In genomic region chr19:18396471-18397241, GRCh38 we compare ENCODE assay signal across 1 cellular context.
A peak's percentile ranks its signal among the peaks of the same experiment; 100 is the strongest.
TF ChIP-seq lines count a peak whose summit lies in the region.

No MANE protein-coding gene starts in this region.

TF ChIP-seq in HepG2, 621 proteins besides CTCF, POLR2A, EP300 and RAD21 (continued from another document and continues in another):
- TF ChIP-seq ZNF17 (CRISPR knock-in tag; IDR thresholded peaks at IDR 0.05), result no peak
- no peak for TF ChIP-seq NCOA5 (CRISPR knock-in tag; IDR thresholded peaks at IDR 0.05)
- TF ChIP-seq ZNF598 (CRISPR knock-in tag; IDR thresholded peaks at IDR 0.05; ENCODE audit: borderline replicate concordance), result no peak; the same call in 1 of the 2 replicates
- no peak for TF ChIP-seq ZNF432 (CRISPR knock-in tag; IDR thresholded peaks at IDR 0.05; ENCODE audit: borderline replicate concordance)
- TF ChIP-seq, protein P1, sequence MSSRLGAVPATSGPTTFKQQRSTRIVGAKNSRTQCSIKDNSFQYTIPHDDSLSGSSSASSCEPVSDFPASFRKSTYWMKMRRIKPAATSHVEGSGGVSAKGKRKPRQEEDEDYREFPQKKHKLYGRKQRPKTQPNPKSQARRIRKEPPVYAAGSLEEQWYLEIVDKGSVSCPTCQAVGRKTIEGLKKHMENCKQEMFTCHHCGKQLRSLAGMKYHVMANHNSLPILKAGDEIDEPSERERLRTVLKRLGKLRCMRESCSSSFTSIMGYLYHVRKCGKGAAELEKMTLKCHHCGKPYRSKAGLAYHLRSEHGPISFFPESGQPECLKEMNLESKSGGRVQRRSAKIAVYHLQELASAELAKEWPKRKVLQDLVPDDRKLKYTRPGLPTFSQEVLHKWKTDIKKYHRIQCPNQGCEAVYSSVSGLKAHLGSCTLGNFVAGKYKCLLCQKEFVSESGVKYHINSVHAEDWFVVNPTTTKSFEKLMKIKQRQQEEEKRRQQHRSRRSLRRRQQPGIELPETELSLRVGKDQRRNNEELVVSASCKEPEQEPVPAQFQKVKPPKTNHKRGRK (CRISPR knock-in tag; IDR thresholded peaks at IDR 0.05), result 0 out of 2 replicates have a peak, but pooled peaks have one; percentile 10
- TF ChIP-seq HDAC2 (CRISPR knock-in tag; IDR thresholded peaks at IDR 0.05), result peak; percentile 68; the same call in 1 of the 2 replicates
- TF ChIP-seq MIXL1 (CRISPR knock-in tag; IDR thresholded peaks at IDR 0.05), result no peak
- TF ChIP-seq, protein P2, sequence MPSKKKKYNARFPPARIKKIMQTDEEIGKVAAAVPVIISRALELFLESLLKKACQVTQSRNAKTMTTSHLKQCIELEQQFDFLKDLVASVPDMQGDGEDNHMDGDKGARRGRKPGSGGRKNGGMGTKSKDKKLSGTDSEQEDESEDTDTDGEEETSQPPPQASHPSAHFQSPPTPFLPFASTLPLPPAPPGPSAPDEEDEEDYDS (CRISPR knock-in tag; IDR thresholded peaks at IDR 0.05), result no peak
- TF ChIP-seq, protein P3, sequence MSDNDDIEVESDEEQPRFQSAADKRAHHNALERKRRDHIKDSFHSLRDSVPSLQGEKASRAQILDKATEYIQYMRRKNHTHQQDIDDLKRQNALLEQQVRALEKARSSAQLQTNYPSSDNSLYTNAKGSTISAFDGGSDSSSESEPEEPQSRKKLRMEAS (IDR thresholded peaks at IDR 0.05), result peak; percentile 92
- TF ChIP-seq ZFP90 (CRISPR knock-in tag; IDR thresholded peaks at IDR 0.05; ENCODE audit: borderline replicate concordance), result no peak
- TF ChIP-seq ZNF264 (CRISPR knock-in tag; IDR thresholded peaks at IDR 0.05), result no peak
- TF ChIP-seq, protein P4, sequence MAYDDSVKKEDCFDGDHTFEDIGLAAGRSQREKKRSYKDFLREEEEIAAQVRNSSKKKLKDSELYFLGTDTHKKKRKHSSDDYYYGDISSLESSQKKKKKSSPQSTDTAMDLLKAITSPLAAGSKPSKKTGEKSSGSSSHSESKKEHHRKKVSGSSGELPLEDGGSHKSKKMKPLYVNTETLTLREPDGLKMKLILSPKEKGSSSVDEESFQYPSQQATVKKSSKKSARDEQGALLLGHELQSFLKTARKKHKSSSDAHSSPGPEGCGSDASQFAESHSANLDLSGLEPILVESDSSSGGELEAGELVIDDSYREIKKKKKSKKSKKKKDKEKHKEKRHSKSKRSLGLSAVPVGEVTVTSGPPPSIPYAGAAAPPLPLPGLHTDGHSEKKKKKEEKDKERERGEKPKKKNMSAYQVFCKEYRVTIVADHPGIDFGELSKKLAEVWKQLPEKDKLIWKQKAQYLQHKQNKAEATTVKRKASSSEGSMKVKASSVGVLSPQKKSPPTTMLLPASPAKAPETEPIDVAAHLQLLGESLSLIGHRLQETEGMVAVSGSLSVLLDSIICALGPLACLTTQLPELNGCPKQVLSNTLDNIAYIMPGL (CRISPR knock-in tag; IDR thresholded peaks at IDR 0.05; ENCODE audit: borderline replicate concordance in 1 of 2, low read depth in 1 of 2), result 0 out of 4 replicates have a peak, but pooled peaks of 1 of the 2 experiments have one; percentile 12
- no peak for TF ChIP-seq POLR2AphosphoS5 (IDR thresholded peaks at IDR 0.05; ENCODE audit: low read depth, low read length)
- TF ChIP-seq ZNF678 (CRISPR knock-in tag; IDR thresholded peaks at IDR 0.05), result no peak; the same call in 1 of the 2 replicates
- no peak for TF ChIP-seq ZNF331 (CRISPR knock-in tag; IDR thresholded peaks at IDR 0.05)
- TF ChIP-seq HINFP (CRISPR knock-in tag; IDR thresholded peaks at IDR 0.05; ENCODE audit: low read depth), result no peak
- TF ChIP-seq FOXC1 (CRISPR knock-in tag; IDR thresholded peaks at IDR 0.05; ENCODE audit: borderline replicate concordance), result no peak
- TF ChIP-seq ZNF24 (IDR thresholded peaks at IDR 0.05), result no peak
- TF ChIP-seq FOSL1 (CRISPR knock-in tag; IDR thresholded peaks at IDR 0.05; ENCODE audit: borderline replicate concordance), result no peak
- TF ChIP-seq ZNF263 (CRISPR knock-in tag; IDR thresholded peaks at IDR 0.05), result no peak; the same call in 1 of the 2 replicates
- TF ChIP-seq ELK4 (CRISPR knock-in tag; IDR thresholded peaks at IDR 0.05; ENCODE audit: borderline replicate concordance), result no peak
- TF ChIP-seq HDAC1 (CRISPR knock-in tag; IDR thresholded peaks at IDR 0.05), result 0 out of 2 replicates have a peak, but pooled peaks have one; percentile 44
- no peak for TF ChIP-seq SUZ12 (IDR thresholded peaks at IDR 0.05; ENCODE audit: low read depth, low read length)
- no peak for TF ChIP-seq WIZ (CRISPR knock-in tag; IDR thresholded peaks at IDR 0.05)
- no peak for TF ChIP-seq RBM22 (optimal IDR thresholded peaks at IDR 0.05; ENCODE audit: low read length)
- no peak for TF ChIP-seq GATA4 (IDR thresholded peaks at IDR 0.05; ENCODE audit: borderline replicate concordance, low read depth)
- TF ChIP-seq ZFP36 (IDR thresholded peaks at IDR 0.05; ENCODE audit: borderline replicate concordance, low read depth, low read length, partially characterized antibody), result no peak
- no peak; the same call in 1 of the 2 replicates for TF ChIP-seq ZNF746 (CRISPR knock-in tag; IDR thresholded peaks at IDR 0.05)
- TF ChIP-seq, protein P5, sequence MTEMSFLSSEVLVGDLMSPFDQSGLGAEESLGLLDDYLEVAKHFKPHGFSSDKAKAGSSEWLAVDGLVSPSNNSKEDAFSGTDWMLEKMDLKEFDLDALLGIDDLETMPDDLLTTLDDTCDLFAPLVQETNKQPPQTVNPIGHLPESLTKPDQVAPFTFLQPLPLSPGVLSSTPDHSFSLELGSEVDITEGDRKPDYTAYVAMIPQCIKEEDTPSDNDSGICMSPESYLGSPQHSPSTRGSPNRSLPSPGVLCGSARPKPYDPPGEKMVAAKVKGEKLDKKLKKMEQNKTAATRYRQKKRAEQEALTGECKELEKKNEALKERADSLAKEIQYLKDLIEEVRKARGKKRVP (CRISPR knock-in tag; IDR thresholded peaks at IDR 0.05), result no peak
- no peak for TF ChIP-seq SMAD1 (CRISPR knock-in tag; IDR thresholded peaks at IDR 0.05; ENCODE audit: borderline replicate concordance, low read depth)
- no peak for TF ChIP-seq SMARCE1 (IDR thresholded peaks at IDR 0.05; ENCODE audit: borderline replicate concordance)
- 0 out of 2 replicates have a peak, but pooled peaks have one; percentile 44 for TF ChIP-seq SRY (CRISPR knock-in tag; IDR thresholded peaks at IDR 0.05)
- TF ChIP-seq, protein P6, sequence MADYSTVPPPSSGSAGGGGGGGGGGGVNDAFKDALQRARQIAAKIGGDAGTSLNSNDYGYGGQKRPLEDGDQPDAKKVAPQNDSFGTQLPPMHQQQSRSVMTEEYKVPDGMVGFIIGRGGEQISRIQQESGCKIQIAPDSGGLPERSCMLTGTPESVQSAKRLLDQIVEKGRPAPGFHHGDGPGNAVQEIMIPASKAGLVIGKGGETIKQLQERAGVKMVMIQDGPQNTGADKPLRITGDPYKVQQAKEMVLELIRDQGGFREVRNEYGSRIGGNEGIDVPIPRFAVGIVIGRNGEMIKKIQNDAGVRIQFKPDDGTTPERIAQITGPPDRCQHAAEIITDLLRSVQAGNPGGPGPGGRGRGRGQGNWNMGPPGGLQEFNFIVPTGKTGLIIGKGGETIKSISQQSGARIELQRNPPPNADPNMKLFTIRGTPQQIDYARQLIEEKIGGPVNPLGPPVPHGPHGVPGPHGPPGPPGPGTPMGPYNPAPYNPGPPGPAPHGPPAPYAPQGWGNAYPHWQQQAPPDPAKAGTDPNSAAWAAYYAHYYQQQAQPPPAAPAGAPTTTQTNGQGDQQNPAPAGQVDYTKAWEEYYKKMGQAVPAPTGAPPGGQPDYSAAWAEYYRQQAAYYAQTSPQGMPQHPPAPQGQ (CRISPR knock-in tag; IDR thresholded peaks at IDR 0.05; ENCODE audit: borderline replicate concordance), result no peak
- TF ChIP-seq SNAI1 (CRISPR knock-in tag; IDR thresholded peaks at IDR 0.05; ENCODE audit: borderline replicate concordance), result no peak
- peak; percentile 39 to 86; a peak in 3 of 4 replicates for TF ChIP-seq NR2F1 (CRISPR knock-in tag; IDR thresholded peaks at IDR 0.05)
- TF ChIP-seq ZFP36L1 (CRISPR knock-in tag; IDR thresholded peaks at IDR 0.05), result no peak
- no peak for TF ChIP-seq ZNF879 (CRISPR knock-in tag; IDR thresholded peaks at IDR 0.05)
- TF ChIP-seq NFIB (CRISPR knock-in tag; IDR thresholded peaks at IDR 0.05; ENCODE audit: borderline replicate concordance), result no peak
- no peak for TF ChIP-seq SP140L (CRISPR knock-in tag; IDR thresholded peaks at IDR 0.05; ENCODE audit: borderline replicate concordance)
- 0 out of 2 replicates have a peak, but pooled peaks have one; percentile 22 for TF ChIP-seq ZNF782 (CRISPR knock-in tag; IDR thresholded peaks at IDR 0.05; ENCODE audit: borderline replicate concordance)
- TF ChIP-seq, protein P7, sequence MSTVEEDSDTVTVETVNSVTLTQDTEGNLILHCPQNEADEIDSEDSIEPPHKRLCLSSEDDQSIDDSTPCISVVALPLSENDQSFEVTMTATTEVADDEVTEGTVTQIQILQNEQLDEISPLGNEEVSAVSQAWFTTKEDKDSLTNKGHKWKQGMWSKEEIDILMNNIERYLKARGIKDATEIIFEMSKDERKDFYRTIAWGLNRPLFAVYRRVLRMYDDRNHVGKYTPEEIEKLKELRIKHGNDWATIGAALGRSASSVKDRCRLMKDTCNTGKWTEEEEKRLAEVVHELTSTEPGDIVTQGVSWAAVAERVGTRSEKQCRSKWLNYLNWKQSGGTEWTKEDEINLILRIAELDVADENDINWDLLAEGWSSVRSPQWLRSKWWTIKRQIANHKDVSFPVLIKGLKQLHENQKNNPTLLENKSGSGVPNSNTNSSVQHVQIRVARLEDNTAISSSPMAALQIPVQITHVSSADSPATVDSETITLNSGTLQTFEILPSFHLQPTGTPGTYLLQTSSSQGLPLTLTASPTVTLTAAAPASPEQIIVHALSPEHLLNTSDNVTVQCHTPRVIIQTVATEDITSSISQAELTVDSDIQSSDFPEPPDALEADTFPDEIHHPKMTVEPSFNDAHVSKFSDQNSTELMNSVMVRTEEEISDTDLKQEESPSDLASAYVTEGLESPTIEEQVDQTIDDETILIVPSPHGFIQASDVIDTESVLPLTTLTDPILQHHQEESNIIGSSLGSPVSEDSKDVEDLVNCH (CRISPR knock-in tag; IDR thresholded peaks at IDR 0.05), result no peak
- TF ChIP-seq, protein P8, sequence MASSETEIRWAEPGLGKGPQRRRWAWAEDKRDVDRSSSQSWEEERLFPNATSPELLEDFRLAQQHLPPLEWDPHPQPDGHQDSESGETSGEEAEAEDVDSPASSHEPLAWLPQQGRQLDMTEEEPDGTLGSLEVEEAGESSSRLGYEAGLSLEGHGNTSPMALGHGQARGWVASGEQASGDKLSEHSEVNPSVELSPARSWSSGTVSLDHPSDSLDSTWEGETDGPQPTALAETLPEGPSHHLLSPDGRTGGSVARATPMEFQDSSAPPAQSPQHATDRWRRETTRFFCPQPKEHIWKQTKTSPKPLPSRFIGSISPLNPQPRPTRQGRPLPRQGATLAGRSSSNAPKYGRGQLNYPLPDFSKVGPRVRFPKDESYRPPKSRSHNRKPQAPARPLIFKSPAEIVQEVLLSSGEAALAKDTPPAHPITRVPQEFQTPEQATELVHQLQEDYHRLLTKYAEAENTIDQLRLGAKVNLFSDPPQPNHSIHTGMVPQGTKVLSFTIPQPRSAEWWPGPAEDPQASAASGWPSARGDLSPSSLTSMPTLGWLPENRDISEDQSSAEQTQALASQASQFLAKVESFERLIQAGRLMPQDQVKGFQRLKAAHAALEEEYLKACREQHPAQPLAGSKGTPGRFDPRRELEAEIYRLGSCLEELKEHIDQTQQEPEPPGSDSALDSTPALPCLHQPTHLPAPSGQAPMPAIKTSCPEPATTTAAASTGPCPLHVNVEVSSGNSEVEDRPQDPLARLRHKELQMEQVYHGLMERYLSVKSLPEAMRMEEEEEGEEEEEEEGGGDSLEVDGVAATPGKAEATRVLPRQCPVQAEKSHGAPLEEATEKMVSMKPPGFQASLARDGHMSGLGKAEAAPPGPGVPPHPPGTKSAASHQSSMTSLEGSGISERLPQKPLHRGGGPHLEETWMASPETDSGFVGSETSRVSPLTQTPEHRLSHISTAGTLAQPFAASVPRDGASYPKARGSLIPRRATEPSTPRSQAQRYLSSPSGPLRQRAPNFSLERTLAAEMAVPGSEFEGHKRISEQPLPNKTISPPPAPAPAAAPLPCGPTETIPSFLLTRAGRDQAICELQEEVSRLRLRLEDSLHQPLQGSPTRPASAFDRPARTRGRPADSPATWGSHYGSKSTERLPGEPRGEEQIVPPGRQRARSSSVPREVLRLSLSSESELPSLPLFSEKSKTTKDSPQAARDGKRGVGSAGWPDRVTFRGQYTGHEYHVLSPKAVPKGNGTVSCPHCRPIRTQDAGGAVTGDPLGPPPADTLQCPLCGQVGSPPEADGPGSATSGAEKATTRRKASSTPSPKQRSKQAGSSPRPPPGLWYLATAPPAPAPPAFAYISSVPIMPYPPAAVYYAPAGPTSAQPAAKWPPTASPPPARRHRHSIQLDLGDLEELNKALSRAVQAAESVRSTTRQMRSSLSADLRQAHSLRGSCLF (CRISPR knock-in tag; IDR thresholded peaks at IDR 0.05; ENCODE audit: borderline replicate concordance), result no peak
- TF ChIP-seq ELF3 (CRISPR knock-in tag; IDR thresholded peaks at IDR 0.05), result peak; percentile 44; the same call in 1 of the 2 replicates
- no peak for TF ChIP-seq ZSCAN20 (CRISPR knock-in tag; IDR thresholded peaks at IDR 0.05; ENCODE audit: borderline replicate concordance)
- no peak; the same call in 1 of the 2 replicates for TF ChIP-seq CENPT (CRISPR knock-in tag; IDR thresholded peaks at IDR 0.05; ENCODE audit: low read depth)
- TF ChIP-seq SRF (IDR thresholded peaks at IDR 0.05; ENCODE audit: low read depth, low read length), result no peak
- no peak for TF ChIP-seq JARID2 (CRISPR knock-in tag; IDR thresholded peaks at IDR 0.05; ENCODE audit: insufficient replicate concordance)
- no peak for TF ChIP-seq TRIM24 (CRISPR knock-in tag; IDR thresholded peaks at IDR 0.05)
- no peak for TF ChIP-seq BCL3 (CRISPR knock-in tag; IDR thresholded peaks at IDR 0.05)
